In genomic region chr15:58114812-58115211, GRCh38 we compare ENCODE assay signal across 29 cellular contexts. TPM values are rescaled to one million over a fixed set of nuclear protein-coding genes. Genes with fewer than 3 reads are reported as not detected.
A peak's percentile ranks its signal among the peaks of the same experiment; 100 is the strongest.
DNase-seq lines count a peak whose midpoint lies in the region; ATAC-seq, FAIRE-seq and TF ChIP-seq lines count a peak whose summit lies in the region.
"Had no signal": no experiment of that assay in that cellular context is flagged by ENCODE, and none has a peak within 500 bp of the region (broad histone marks: within the 10 kb centered on the region; RNA-seq: fewer than 3 reads in every experiment).

No MANE protein-coding gene starts in this region.

- no peaks in the 10 kb centered on the region for H3K4me1 Mint-ChIP-seq in naive thymus-derived CD4-positive, alpha-beta T cell
- H3K4me1 Mint-ChIP-seq: IgD-negative memory B cell had no signal

- no peaks in the 10 kb centered on the region for H3K79me2 ChIP-seq in K562 (ENCODE audit: control insufficient read depth, insufficient read depth, low read length)

- H3K4ac ChIP-seq in IMR-90 (ENCODE audit: low read depth, low read length), result no peak overlapping the region

- H3K4me3 ChIP-seq in IMR-90 (ENCODE audit: insufficient read depth, low read depth, low read length) (no peak overlapping the region), K562 (no peak overlapping the region), breast epithelium (no peak overlapping the region)
- no peak overlapping the region for H3K4me3 ChIP-seq in naive thymus-derived CD4-positive, alpha-beta T cell (ENCODE audit: low read length)
- H3K4me3 ChIP-seq: BLaER1, GM23338 had no signal

- H3K9me1 ChIP-seq in IMR-90 (ENCODE audit: insufficient read depth, low read length) (no peaks in the 10 kb centered on the region), K562 (ENCODE audit: control insufficient read depth, insufficient read depth, low read length) (no peaks in the 10 kb centered on the region)

- no peak overlapping the region for H3K4me3 Mint-ChIP-seq in naive thymus-derived CD4-positive, alpha-beta T cell
- H3K4me3 Mint-ChIP-seq: CD4-positive, alpha-beta T cell; GM23338; H9; IgD-negative memory B cell had no signal

- H3K4me2 ChIP-seq in IMR-90 (ENCODE audit: low read depth, low read length) (no peak overlapping the region), K562 (ENCODE audit: insufficient read depth, low read length) (no peak overlapping the region)
- H3K4me2 ChIP-seq: BLaER1, GM23338, SK-N-SH had no signal

- no peak for FAIRE-seq in K562 (lab: Jason Lieb, UNC)
- FAIRE-seq: GM18507, HTR-8/SVneo had no signal

- no peak overlapping the region for H4K5ac ChIP-seq in IMR-90 (ENCODE audit: low read depth, low read length)

- CTCF ChIA-PET in IMR-90 (lab: Yijun Ruan, JAX) (no interaction called here), K562 (lab: Yijun Ruan, JAX; ENCODE audit: low intra/inter-chr PET ratio) (no interaction called here)
- CTCF ChIA-PET in naive thymus-derived CD4-positive, alpha-beta T cell (lab: Charles Lee), result no interaction called here

- no peak overlapping the region for H2BK15ac ChIP-seq in IMR-90 (ENCODE audit: low read depth, low read length)

- H3K18ac ChIP-seq in IMR-90 (ENCODE audit: low read depth, low read length), result no peak overlapping the region

- H2BK120ac ChIP-seq in IMR-90 (ENCODE audit: low read depth, low read length), result no peak overlapping the region

- no peak overlapping the region for H2AK9ac ChIP-seq in IMR-90 (replicated peaks; ENCODE audit: low read depth, low read length, poor library complexity)

- TF ChIP-seq EP300 in K562 (IDR thresholded peaks at IDR 0.05; ENCODE audit: low read length), result peak; percentile 87

- H4K91ac ChIP-seq in IMR-90 (ENCODE audit: insufficient read depth, low read depth, low read length), result no peak overlapping the region

- H3K9ac ChIP-seq in IMR-90 (ENCODE audit: low read depth, low read length) (no peak overlapping the region), K562 (ENCODE audit: insufficient read depth in 1 of 2, low read depth in 2 of 2, low read length in 2 of 2) (no peak overlapping the region)
- H3K9ac ChIP-seq: BLaER1, SK-N-SH had no signal

- DNase-seq in IMR-90, result no peak
- peak; percentile 29 for DNase-seq in MV-4-11 (lab: John Stamatoyannopoulos, UW)
- DNase-seq in K562 (ENCODE audit: extremely low read depth in 1 of 4, low spot score in 3 of 4), result peak in 3 of 4 experiments; percentile 20 to 44 (median 22)
- DNase-seq in naive thymus-derived CD4-positive, alpha-beta T cell, result no peak
- no peak for DNase-seq in breast epithelium (ENCODE audit: low spot score in 2 of 2)
- DNase-seq in posterior vena cava (ENCODE audit: low spot score), result no peak
- DNase-seq in activated CD4-positive, alpha-beta T cell treated with anti-CD3 and anti-CD28 coated beads for 48 hours, result no peak
- no peak for DNase-seq in mucosa of gallbladder (ENCODE audit: low spot score)
- DNase-seq: CD4-positive, alpha-beta T cell; COR-L47; H9; NCI-H1092; NCI-H1436; NCI-H187; NCI-H2081 treated with DMSO at 0.1 percent for 48 hours; NCI-H446; NCI-H524 treated with DMSO at 0.1 percent for 48 hours; NCI-H774; PC-3; SK-N-SH had no signal

- H3K36me3 ChIP-seq in IMR-90 (ENCODE audit: control insufficient read depth, insufficient read depth, low read length), result no peaks in the 10 kb centered on the region
- H3K36me3 ChIP-seq in K562 (ENCODE audit: control insufficient read depth, insufficient read depth, low read length), result no peaks in the 10 kb centered on the region
- no peaks in the 10 kb centered on the region for H3K36me3 ChIP-seq in naive thymus-derived CD4-positive, alpha-beta T cell (ENCODE audit: control insufficient read depth in 2 of 3, insufficient read depth in 3 of 3, low read length in 3 of 3)
- H3K36me3 ChIP-seq in breast epithelium, result no peaks in the 10 kb centered on the region
- H3K36me3 ChIP-seq: BLaER1 had no signal

- BruUV-seq in IMR-90 (replicated peaks; lab: Mats Ljungman, UMichigan) (no TSS peak), K562 (replicated peaks; lab: Mats Ljungman, UMichigan) (no TSS peak)

- TF ChIP-seq POLR2A in IMR-90 (IDR thresholded peaks at IDR 0.05; ENCODE audit: low read depth, low read length), result no peak
- TF ChIP-seq POLR2A in K562 (conservative IDR thresholded peaks at IDR 0.05), result no peak
- TF ChIP-seq POLR2A in breast epithelium (IDR thresholded peaks at IDR 0.05), result no peak

- H3K9me3 ChIP-seq in IMR-90 (ENCODE audit: control insufficient read depth, insufficient read depth, low read length), result no peaks in the 10 kb centered on the region
- H3K9me3 ChIP-seq in K562 (replicated peaks; ENCODE audit: control insufficient read depth, insufficient read depth, low read depth, low read length), result 0 out of 2 replicates have a peak, but pooled peaks cover 6% of the 10 kb centered on the region
- H3K9me3 ChIP-seq in naive thymus-derived CD4-positive, alpha-beta T cell (ENCODE audit: control insufficient read depth in 2 of 3, low read length in 3 of 3), result no peaks in the 10 kb centered on the region
- no peaks in the 10 kb centered on the region for H3K9me3 ChIP-seq in breast epithelium
- H3K9me3 ChIP-seq: BLaER1, SK-N-SH had no signal

- POLR2A ChIA-PET in IMR-90 (lab: Charles Lee; ENCODE audit: unreplicated experiment) (no interaction called here), K562 (lab: Yijun Ruan, JAX) (interaction anchor here (0.6 kb wide), 1 partner anchor 31 kb away, joined by 3 read pairs; no protein-coding TSS in a partner anchor)
- POLR2A ChIA-PET in naive thymus-derived CD4-positive, alpha-beta T cell (lab: Charles Lee), result no interaction called here

- peaks cover 24 to 28% (median 27%) of the 10 kb centered on the region in 5 donors for H3K27me3 Mint-ChIP-seq in naive thymus-derived CD4-positive, alpha-beta T cell
- H3K27me3 Mint-ChIP-seq: IgD-negative memory B cell had no signal

- intact Hi-C loops in IMR-90 (cut with micrococcal nuclease), result no loop called here
- intact Hi-C loops in K562 (cut with micrococcal nuclease), result loop anchor here (1.0 kb wide), 1 partner anchor 67 kb away; no protein-coding TSS in a partner anchor
- intact Hi-C loops in naive thymus-derived CD4-positive, alpha-beta T cell (cut with micrococcal nuclease), result no loop called here
- intact Hi-C loops in breast epithelium (cut with DNase I; ENCODE audit: low total_unique reads), result no loop called here
- intact Hi-C loops in posterior vena cava (cut with DNase I), result no loop called here

- no peak for TF ChIP-seq RAD21 in IMR-90 (IDR thresholded peaks at IDR 0.05; ENCODE audit: low read length)
- TF ChIP-seq RAD21 in K562 (CRISPR knock-in tag; conservative IDR thresholded peaks at IDR 0.05 in 1 of 2, IDR thresholded peaks at IDR 0.05 in 1 of 2), result 0 out of 4 replicates have a peak, but pooled peaks of 1 of the 2 experiments have one; percentile 10

- H2BK20ac ChIP-seq in IMR-90 (ENCODE audit: low read depth, low read length), result no peak overlapping the region

- no peak overlapping the region for H4K8ac ChIP-seq in IMR-90 (ENCODE audit: low read depth in 2 of 2, low read length in 2 of 2)

- peaks cover 0 to 2% (median 0%) of the 10 kb centered on the region in 11 donors for H3K9me3 Mint-ChIP-seq in naive thymus-derived CD4-positive, alpha-beta T cell
- H3K9me3 Mint-ChIP-seq: CD4-positive, alpha-beta T cell; GM23338; H9; IgD-negative memory B cell had no signal

- no peak overlapping the region for H2BK5ac ChIP-seq in IMR-90 (ENCODE audit: low read depth, low read length, poor library complexity, severe bottlenecking)

- H3K4me1 ChIP-seq in IMR-90 (ENCODE audit: control insufficient read depth, insufficient read depth, low read length), result no peaks in the 10 kb centered on the region
- peaks cover 10 to 60% of the 10 kb centered on the region in 2 experiments for H3K4me1 ChIP-seq in K562 (replicated peaks in 1 of 2; ENCODE audit: control insufficient read depth in 2 of 2, insufficient read depth in 2 of 2, low read length in 2 of 2)
- H3K4me1 ChIP-seq in naive thymus-derived CD4-positive, alpha-beta T cell (ENCODE audit: control insufficient read depth in 2 of 2, insufficient read depth in 2 of 2, low read length in 2 of 2), result no peaks in the 10 kb centered on the region
- H3K4me1 ChIP-seq in breast epithelium, result no peaks in the 10 kb centered on the region
- H3K4me1 ChIP-seq: BLaER1 had no signal

- TF ChIP-seq CTCF in IMR-90 (conservative IDR thresholded peaks at IDR 0.05; ENCODE audit: low read depth, low read length), result no peak
- TF ChIP-seq CTCF in K562 (IDR thresholded peaks at IDR 0.05 in 2 of 3, conservative IDR thresholded peaks at IDR 0.05 in 1 of 3; ENCODE audit: insufficient read depth in 2 of 3, low read depth in 1 of 3, low read length in 3 of 3), result no peak
- TF ChIP-seq CTCF in breast epithelium (IDR thresholded peaks at IDR 0.05), result no peak

- no peak overlapping the region for H3K56ac ChIP-seq in IMR-90 (ENCODE audit: extremely low read depth, insufficient read depth, low read length)

- no peak overlapping the region for H3K27ac Mint-ChIP-seq in naive thymus-derived CD4-positive, alpha-beta T cell
- H3K27ac Mint-ChIP-seq: CD4-positive, alpha-beta T cell; GM23338; H9; IgD-negative memory B cell had no signal

- no peak overlapping the region for H3K14ac ChIP-seq in IMR-90 (replicated peaks; ENCODE audit: low read depth, low read length)

- H3K23ac ChIP-seq in IMR-90 (ENCODE audit: low read depth, low read length), result no peak overlapping the region

- H3K79me1 ChIP-seq in IMR-90 (ENCODE audit: low read depth in 1 of 2, low read length in 2 of 2), result no peaks in the 10 kb centered on the region

- no peaks in the 10 kb centered on the region for H4K20me1 ChIP-seq in IMR-90 (ENCODE audit: insufficient read depth, low read length)
- H4K20me1 ChIP-seq in K562 (replicated peaks; ENCODE audit: control insufficient read depth, insufficient read depth, low read length), result no peaks in the 10 kb centered on the region
- H4K20me1 ChIP-seq: BLaER1 had no signal

- H2AFZ ChIP-seq in IMR-90 (replicated peaks; ENCODE audit: low read length, poor library complexity) (no peak overlapping the region), K562 (ENCODE audit: low read depth, low read length) (0 out of 2 replicates have a peak overlapping the region, but pooled peaks have one; percentile 8)
- H2AFZ ChIP-seq: GM23338 had no signal

- ATAC-seq in IMR-90 (ENCODE audit: low read depth) (no peak), K562 (no peak)
- ATAC-seq in naive thymus-derived CD4-positive, alpha-beta T cell, result peak; percentile 62
- ATAC-seq: GM23338 had no signal

- H2AK5ac ChIP-seq in IMR-90 (ENCODE audit: low read depth, low read length), result no peak overlapping the region

- in situ Hi-C loops in IMR-90 (cut with MboI; ENCODE audit: low sequenced_read_pairs), result no loop called here
- in situ Hi-C loops in K562 (cut with MboI), result loop anchor here (5.0 kb wide), 1 partner anchor 38 kb away; no protein-coding TSS in a partner anchor

- dilution Hi-C loops in IMR-90 (cut with HindIII; ENCODE audit: low sequenced_read_pairs, unreplicated experiment), result no loop called here

- H3K36me3 Mint-ChIP-seq in naive thymus-derived CD4-positive, alpha-beta T cell, result no peaks in the 10 kb centered on the region
- H3K36me3 Mint-ChIP-seq: IgD-negative memory B cell had no signal

- no peaks in the 10 kb centered on the region; the same call in 1 of the 2 replicates for H3K27me3 ChIP-seq in IMR-90 (ENCODE audit: control insufficient read depth, insufficient read depth, low read length)
- no peaks in the 10 kb centered on the region for H3K27me3 ChIP-seq in K562 (ENCODE audit: control insufficient read depth in 2 of 2, insufficient read depth in 2 of 2, low read length in 2 of 2)
- H3K27me3 ChIP-seq in naive thymus-derived CD4-positive, alpha-beta T cell (ENCODE audit: control insufficient read depth in 2 of 2, insufficient read depth in 2 of 2, low read length in 2 of 2), result peaks cover 0 to 6% of the 10 kb centered on the region in 2 donors
- H3K27me3 ChIP-seq in breast epithelium, result no peaks in the 10 kb centered on the region
- H3K27me3 ChIP-seq: BLaER1 had no signal

- H3K27ac ChIP-seq in IMR-90 (ENCODE audit: insufficient read depth, low read length), result no peak overlapping the region
- H3K27ac ChIP-seq in K562 (ENCODE audit: extremely low read depth, low read depth, low read length), result peak overlapping the region; percentile 16; the same call in 2 of the 3 replicates
- no peak overlapping the region for H3K27ac ChIP-seq in naive thymus-derived CD4-positive, alpha-beta T cell (ENCODE audit: low read depth, low read length)
- no peak overlapping the region for H3K27ac ChIP-seq in breast epithelium
- H3K27ac ChIP-seq: BLaER1 had no signal

RNA-seq across cellular contexts. Expression of gene AQP9, which starts 23.4 kb away (rescaled TPM):
- total RNA-seq in IMR-90 (2012; rRNA removed) (not detected in 2 replicates), K562 (2014; rRNA removed) (0.05 TPM in 1 of 2 replicates, not detected in the other), K562 (2014; rRNA removed; fragmentation: Illumina TruSeq; extraction: Trizol) (0.06 TPM in 1 of 2 replicates, not detected in the other), K562 (2015; rRNA removed; fragmentation: Illumina TruSeq; extraction: Trizol) (0.07 TPM in 1 of 2 replicates, not detected in the other), K562 (2021) (0.09 TPM in 1 of 2 replicates, not detected in the other), breast epithelium (1 to 10 TPM; 1.3 to 6.9 (median 1.8) TPM), posterior vena cava (1 to 10 TPM; 4.0 to 6.6 TPM), mucosa of gallbladder (0.35 TPM)
- polyA plus RNA-seq in IMR-90 (2012; rRNA removed) (not detected in 2 replicates), K562 (2011; rRNA removed) (0.04 and 0.07 TPM in 2 replicates), K562 (2014; fragmentation: Illumina TruSeq; extraction: Trizol) (not detected in 2 replicates), K562 (2014; fragmentation: Nextera tagmentation; extraction: Ambion mirVana) (under 1 TPM in 1 of 2 experiments, not detected in 1; 0.08 TPM), K562 (2014; rRNA removed) (0.33 TPM in 1 of 2 replicates, not detected in the other)
- not detected in 2 replicates for polyA plus RNA-seq in IMR-90 (2012; cell fraction: cytosol; rRNA removed)
- not detected in 2 replicates for polyA plus RNA-seq in IMR-90 (2012; cell fraction: nucleus; rRNA removed; ENCODE audit: low replicate concordance)
- total RNA-seq in K562 (2011; cell fraction: chromatin; rRNA removed; ENCODE audit: low replicate concordance), result 0.32 and 0.81 TPM in 2 replicates
- total RNA-seq in K562 (2011; cell fraction: nucleolus; rRNA removed), result 0.17 and 0.39 TPM in 2 replicates
- total RNA-seq in K562 (2011; cell fraction: nucleoplasm; rRNA removed), result 0.29 TPM in 1 of 2 replicates, not detected in the other
- polyA plus RNA-seq in K562 (2011; cell fraction: cytosol; rRNA removed), result 0.04 TPM in 1 of 2 replicates, not detected in the other
- 0.20 and 0.31 TPM in 2 replicates for polyA plus RNA-seq in K562 (2011; cell fraction: nucleus; rRNA removed)
- 0.08 and 0.53 TPM in 2 replicates for polyA plus RNA-seq in K562 (2012)
- polyA minus RNA-seq in K562 (2011; rRNA and poly(A)+ RNA removed), result 0.12 TPM in 1 of 2 replicates, not detected in the other
- not detected in 2 replicates for polyA minus RNA-seq in K562 (2011; cell fraction: cytosol; rRNA and poly(A)+ RNA removed)
- polyA minus RNA-seq in K562 (2011; cell fraction: nucleus; rRNA and poly(A)+ RNA removed), result not detected in 2 replicates
- 10 to 100 TPM in 1 of 5 experiments, 1 to 10 TPM in 1, not detected in 3; 8.8 to 29.6 TPM for total RNA-seq in naive thymus-derived CD4-positive, alpha-beta T cell
- under 1 TPM in 1 of 2 donors, not detected in 1; 0.15 TPM for polyA plus RNA-seq in naive thymus-derived CD4-positive, alpha-beta T cell
- total RNA-seq: A172, Daoy, G401, GM23338, H9, M059J, PC-3 had no signal
- polyA plus RNA-seq: GM23338, IgD-negative memory B cell, SK-N-SH had no signal

RNA-seq across cellular contexts. Expression of gene ALDH1A2, which starts 49.3 kb away (rescaled TPM):
- total RNA-seq in IMR-90 (2012; rRNA removed), result not detected in 2 replicates
- not detected in 2 replicates for polyA plus RNA-seq in IMR-90 (2012; rRNA removed)
- polyA plus RNA-seq in IMR-90 (2012; cell fraction: cytosol; rRNA removed), result not detected in 2 replicates
- polyA plus RNA-seq in IMR-90 (2012; cell fraction: nucleus; rRNA removed; ENCODE audit: low replicate concordance), result not detected in 2 replicates
- total RNA-seq in K562 (2011; cell fraction: chromatin; rRNA removed; ENCODE audit: low replicate concordance), result 198 and 216 TPM in 2 replicates
- total RNA-seq in K562 (2011; cell fraction: nucleolus; rRNA removed), result 93.6 and 103 TPM in 2 replicates
- total RNA-seq in K562 (2011; cell fraction: nucleoplasm; rRNA removed), result 137 and 198 TPM in 2 replicates
- 231 and 291 TPM in 2 replicates for total RNA-seq in K562 (2014; rRNA removed)
- 333 and 354 TPM in 2 replicates for total RNA-seq in K562 (2014; rRNA removed; fragmentation: Illumina TruSeq; extraction: Trizol)
- 328 and 338 TPM in 2 replicates for total RNA-seq in K562 (2015; rRNA removed; fragmentation: Illumina TruSeq; extraction: Trizol)
- total RNA-seq in K562 (2021), result 393 and 398 TPM in 2 replicates
- 357 and 368 TPM in 2 replicates for polyA plus RNA-seq in K562 (2011; rRNA removed)
- 230 and 238 TPM in 2 replicates for polyA plus RNA-seq in K562 (2011; cell fraction: cytosol; rRNA removed)
- 194 and 196 TPM in 2 replicates for polyA plus RNA-seq in K562 (2011; cell fraction: nucleus; rRNA removed)
- 303 and 340 TPM in 2 replicates for polyA plus RNA-seq in K562 (2012)
- polyA plus RNA-seq in K562 (2014; fragmentation: Illumina TruSeq; extraction: Trizol), result 310 and 328 TPM in 2 replicates
- polyA plus RNA-seq in K562 (2014; fragmentation: Nextera tagmentation; extraction: Ambion mirVana), result 100 to 1,000 TPM; 115 to 185 TPM
- polyA plus RNA-seq in K562 (2014; rRNA removed), result 347 and 404 TPM in 2 replicates
- 402 and 407 TPM in 2 replicates for polyA minus RNA-seq in K562 (2011; rRNA and poly(A)+ RNA removed)
- 228 and 368 TPM in 2 replicates for polyA minus RNA-seq in K562 (2011; cell fraction: cytosol; rRNA and poly(A)+ RNA removed)
- 133 and 189 TPM in 2 replicates for polyA minus RNA-seq in K562 (2011; cell fraction: nucleus; rRNA and poly(A)+ RNA removed)
- 1 to 10 TPM in 1 of 5 experiments, not detected in 4; 1.7 TPM for total RNA-seq in naive thymus-derived CD4-positive, alpha-beta T cell
- polyA plus RNA-seq in naive thymus-derived CD4-positive, alpha-beta T cell, result not detected
- 10 to 100 TPM in 2 of 3 donors, 1 to 10 TPM in 1; 6.1 to 19.6 (median 11.1) TPM for total RNA-seq in breast epithelium
- 1 to 10 TPM; 4.7 to 8.1 TPM for total RNA-seq in posterior vena cava
- 134 TPM for total RNA-seq in mucosa of gallbladder
- total RNA-seq: A172; CD4-positive, alpha-beta T cell; Daoy; G401 had no signal
- polyA plus RNA-seq: GM23338, IgD-negative memory B cell, SK-N-SH had no signal

Comparison
In these comparisons a context has a peak if more than half of its experiments do, and no peak if none do; other contexts are left out.
1. DNase-seq: peak in MV-4-11 (single experiment) and K562 (3 of 4); none in IMR-90 (single experiment), naive thymus-derived CD4-positive, alpha-beta T cell (0 of 9), breast epithelium (0 of 2), posterior vena cava (single experiment), activated CD4-positive, alpha-beta T cell treated with anti-CD3 and anti-CD28 coated beads for 48 hours (single experiment) and mucosa of gallbladder (single experiment).